Comparison of ENCODE assay signal across 18 cellular contexts in the genomic region with DNA sequence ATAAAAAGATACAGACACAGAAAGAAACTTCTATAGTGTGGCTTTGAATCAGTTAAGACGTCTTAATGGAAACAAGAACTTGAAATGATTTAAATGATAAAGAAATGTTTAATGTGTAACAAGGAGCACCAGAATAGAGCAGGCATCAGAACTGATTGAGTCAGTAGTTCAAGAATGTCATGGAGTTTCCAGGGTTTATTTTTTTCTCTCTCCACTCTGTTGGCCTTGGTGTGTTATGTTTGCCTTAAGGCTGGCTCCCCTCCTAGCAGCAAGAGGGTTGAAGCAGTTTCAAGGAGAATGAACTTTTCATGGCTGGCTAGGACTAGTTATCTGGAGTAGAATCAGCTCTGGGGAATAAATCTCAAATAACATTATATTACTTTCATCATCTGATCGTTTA. TPM values are rescaled to one million over a fixed set of nuclear protein-coding genes. Genes with fewer than 3 reads are reported as not detected.
DNase-seq lines count a peak whose midpoint lies in the region; TF ChIP-seq lines count a peak whose summit lies in the region.
"Had no signal": no experiment of that assay in that cellular context is flagged by ENCODE, and none has a peak within 500 bp of the region (broad histone marks: within the 10 kb centered on the region; RNA-seq: fewer than 3 reads in every experiment).

No MANE protein-coding gene starts in this region.

- intact Hi-C loops in thyroid gland (cut with DNase I): no loop called here

- H3K27me3 ChIP-seq in GM23248 (replicated peaks; ENCODE audit: insufficient read depth) (no peaks in the 10 kb centered on the region), brain microvascular endothelial cell (replicated peaks) (no peaks in the 10 kb centered on the region), thyroid gland (no peaks in the 10 kb centered on the region)

- peak overlapping the region; percentile 45 for H3K27ac ChIP-seq in GM23248
- H3K27ac ChIP-seq in brain microvascular endothelial cell: no peak overlapping the region
- H3K27ac ChIP-seq in thyroid gland: peak overlapping the region; percentile 23 to 82 (median 53)
- H3K27ac ChIP-seq: C4-2B had no signal

- H3K4me3 ChIP-seq in GM23248: no peak overlapping the region
- H3K4me3 ChIP-seq in brain microvascular endothelial cell (ENCODE audit: low read depth, low read length): no peak overlapping the region
- no peak overlapping the region for H3K4me3 ChIP-seq in thyroid gland (replicated peaks in 1 of 3)

- H3K9ac ChIP-seq in GM23248: no peak overlapping the region; the same call in 1 of the 2 replicates

- no peaks in the 10 kb centered on the region for H3K9me2 ChIP-seq in GM23248 (ENCODE audit: insufficient read depth)

- peak; percentile 70 for DNase-seq in GM23248
- peak; percentile 48 for DNase-seq in brain microvascular endothelial cell
- peak; percentile 75 for DNase-seq in iris pigment epithelial cell (ENCODE audit: low read depth)
- peak; percentile 51 to 62 for DNase-seq in thyroid gland
- no peak for DNase-seq in DMS53 treated with DMSO at 0.1 percent for 48 hours (lab: John Stamatoyannopoulos, UW; ENCODE audit: unreplicated experiment)
- no peak for DNase-seq in AML-193 (lab: John Stamatoyannopoulos, UW)
- DNase-seq in NCI-H1105 (lab: John Stamatoyannopoulos, UW): no peak
- DNase-seq in CD1c-positive myeloid dendritic cell (ENCODE audit: extremely low spot score): no peak
- DNase-seq: activated CD4-positive, alpha-beta T cell treated with anti-CD3 and anti-CD28 coated beads for 36 hours; activated naive CD4-positive, alpha-beta T cell treated with anti-CD3 and anti-CD28 coated beads, Interleukin-2, amount 10 ng/mL, durations not matched to agents 7 days and 5 days; caudate nucleus; DMS79 treated with DMSO at 0.1 percent for 48 hours; glutamatergic neuron; NCI-H1436 treated with DMSO at 0.1 percent for 48 hours; SIG-M5; stimulated activated CD4-positive, alpha-beta T cell treated with anti-CD3 and anti-CD28 coated beads, Interleukin-12 subunit alpha, Interleukin-12 subunit beta, amount 100 ng/mL, for 4 hours; stimulated activated naive CD4-positive, alpha-beta T cell treated with Interleukin-2 at 50 U/mL for 16 hours had no signal

- 0 out of 2 replicates have a peak, but pooled peaks cover 11% of the 10 kb centered on the region for H3K79me2 ChIP-seq in GM23248 (ENCODE audit: insufficient read depth)

- H3K4me1 ChIP-seq in GM23248 (ENCODE audit: insufficient read depth) (peaks cover 47% of the 10 kb centered on the region), thyroid gland (peaks cover 12 to 21% of the 10 kb centered on the region in 2 donors)

- no peak for TF ChIP-seq CTCF in brain microvascular endothelial cell (IDR thresholded peaks at IDR 0.05; ENCODE audit: low read depth, low read length, missing control alignments)
- TF ChIP-seq CTCF in thyroid gland (IDR thresholded peaks at IDR 0.05): no peak

- WGBS in GM23248 (ENCODE audit: low coverage in 1 of 2, low lambda C conversion rate in 2 of 2, missing lambda C conversion rate in 2 of 2), 2 experiments: 4 to 7% methylated on average over 2 of the region's 2 CpGs
- WGBS in thyroid gland, 2 donors: 25 to 29% methylated on average over 2 of the region's 2 CpGs

- peak overlapping the region; percentile 59 for H3K4me2 ChIP-seq in GM23248 (ENCODE audit: unreplicated experiment)

- TF ChIP-seq POLR2A in thyroid gland (IDR thresholded peaks at IDR 0.05): no peak

- H3F3A ChIP-seq in GM23248 (ENCODE audit: insufficient read depth): peaks cover 41% of the 10 kb centered on the region

- H3K9me3 ChIP-seq in GM23248 (ENCODE audit: low read depth) (no peaks in the 10 kb centered on the region), thyroid gland (no peaks in the 10 kb centered on the region)

- 0 out of 2 replicates have a peak overlapping the region, but pooled peaks have one; percentile 6 for H2AFZ ChIP-seq in GM23248

- no peaks in the 10 kb centered on the region for H4K20me1 ChIP-seq in GM23248 (ENCODE audit: insufficient read depth)

- H3K36me3 ChIP-seq in GM23248 (ENCODE audit: low read depth): no peaks in the 10 kb centered on the region
- H3K36me3 ChIP-seq in brain microvascular endothelial cell (replicated peaks): no peaks in the 10 kb centered on the region
- no peaks in the 10 kb centered on the region for H3K36me3 ChIP-seq in thyroid gland

- in situ Hi-C loops in GM23248 (cut with MboI): no loop called here
- in situ Hi-C loops in brain microvascular endothelial cell (cut with HindIII; ENCODE audit: low pct_ligation_motif_present, low sequenced_read_pairs): no loop called here

RNA-seq across cellular contexts. Expression of a gene that starts 13.4 kb away (rescaled TPM):
- total RNA-seq in GM23248 (2014; rRNA removed; shearing (Covaris generic)): 362 and 426 TPM in 2 replicates
- 81.0 and 96.0 TPM in 2 replicates for polyA plus RNA-seq in GM23248 (2016; fragmentation: Nextera tagmentation; extraction: Ambion mirVana)
- total RNA-seq in thyroid gland: 100 to 1,000 TPM; 175 to 274 (median 197) TPM

Comparison
In these comparisons a context has a peak if more than half of its experiments do, and no peak if none do; other contexts are left out.
1. DNase-seq: peak in GM23248 (single experiment), brain microvascular endothelial cell (single experiment), iris pigment epithelial cell (single experiment) and thyroid gland (2 of 2); none in DMS53 treated with DMSO at 0.1 percent for 48 hours (single experiment), AML-193 (0 of 2), NCI-H1105 (single experiment) and CD1c-positive myeloid dendritic cell (single experiment).